Comparison of ENCODE assay signal across 20 cellular contexts in the genomic region with DNA sequence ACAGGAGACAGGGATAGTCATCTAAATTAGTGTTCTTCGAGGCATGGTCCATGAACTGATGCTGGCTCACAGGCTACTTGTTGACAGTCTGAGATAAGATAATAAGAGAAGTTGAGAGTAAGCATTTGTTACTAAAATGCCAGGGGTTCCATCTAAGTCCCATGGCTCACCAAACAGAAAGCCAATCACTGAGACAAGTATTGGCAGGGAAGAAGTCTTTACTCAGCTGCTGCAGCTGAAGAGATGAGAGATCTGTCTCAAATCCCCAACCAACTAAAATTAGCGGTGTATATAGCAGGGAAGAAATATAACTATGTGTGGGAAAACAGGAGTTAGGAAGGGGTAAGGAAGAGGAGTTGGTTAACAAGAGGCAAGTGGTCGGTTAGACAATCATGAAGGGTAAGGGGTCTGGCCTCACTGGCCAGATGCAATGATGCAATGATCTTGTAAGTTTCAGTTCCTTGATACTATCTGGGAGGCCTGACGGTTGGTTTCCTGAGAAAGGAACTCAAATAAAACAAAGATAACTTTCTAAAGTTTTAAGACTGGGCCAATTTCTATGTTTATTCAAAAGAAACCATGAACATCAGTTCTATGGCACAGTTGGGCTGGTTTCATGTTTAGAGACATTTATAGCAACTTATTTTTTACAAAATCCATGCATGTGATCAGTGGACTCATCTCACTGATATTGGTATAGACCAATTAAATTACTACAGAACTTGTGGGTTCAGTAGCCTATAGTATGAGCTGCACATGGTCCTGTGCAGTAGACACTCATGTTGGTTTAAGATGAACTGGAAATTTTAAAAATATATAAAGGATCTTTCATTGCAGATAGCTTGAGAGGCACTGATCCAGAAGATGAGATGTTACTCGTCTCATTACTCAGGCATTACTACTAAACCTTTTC. TPM values are rescaled to one million over a fixed set of nuclear protein-coding genes. Genes with fewer than 3 reads are reported as not detected.
DNase-seq lines count a peak whose midpoint lies in the region; ATAC-seq and TF ChIP-seq lines count a peak whose summit lies in the region.
"Had no signal": no experiment of that assay in that cellular context is flagged by ENCODE, and none has a peak within 500 bp of the region (broad histone marks: within the 10 kb centered on the region; RNA-seq: fewer than 3 reads in every experiment).

No MANE protein-coding gene starts in this region.

- H3K27ac ChIP-seq in PC-9 (no peak overlapping the region), mesodermal cell (ENCODE audit: low read depth, low read length, severe bottlenecking) (peak overlapping the region; percentile 84)
- H3K27ac ChIP-seq: sigmoid colon had no signal

- DNase-seq in PC-9: no peak
- no peak for DNase-seq in H7
- no peak for DNase-seq in C1 segment of cervical spinal cord (lab: John Stamatoyannopoulos, UW)
- DNase-seq: activated CD4-positive, alpha-beta T cell treated with anti-CD3 and anti-CD28 coated beads, Interleukin-2, amount 10 ng/mL, durations not matched to agents 24 days and 14 days; activated naive CD8-positive, alpha-beta T cell treated with anti-CD3 and anti-CD28 coated beads, Interleukin-2, amount 50 U/mL, for 24 hours; activated T-cell treated with anti-CD3 and anti-CD28 coated beads, Interleukin-2, amount 50 U/mL, for 48 hours; CD4-positive, alpha-beta memory T cell; effector memory CD8-positive, alpha-beta T cell; foreskin fibroblast; H9; NCI-H2171 treated with DMSO at 0.1 percent for 48 hours; sigmoid colon; stimulated activated CD4-positive, alpha-beta T cell treated with anti-CD3 and anti-CD28 coated beads, Interleukin-4, amount 100 ng/mL, for 24 hours; T-helper 2 cell; trophoblast cell had no signal

- H3K9me3 ChIP-seq in PC-9 (ENCODE audit: insufficient read depth, low read depth): no peaks in the 10 kb centered on the region
- no peaks in the 10 kb centered on the region for H3K9me3 ChIP-seq in mesodermal cell (ENCODE audit: control insufficient read depth, low read length)
- H3K9me3 ChIP-seq: sigmoid colon had no signal

- H3K27me3 ChIP-seq in PC-9 (ENCODE audit: insufficient read depth, low read depth) (no peaks in the 10 kb centered on the region), H7 (ENCODE audit: control insufficient read depth, insufficient read depth, low read length) (no peaks in the 10 kb centered on the region)
- H3K27me3 ChIP-seq: sigmoid colon had no signal

- H3K4me3 ChIP-seq in PC-9: no peak overlapping the region
- no peak overlapping the region for H3K4me3 ChIP-seq in mesodermal cell (ENCODE audit: extremely low read depth, insufficient read depth, low read length, poor library complexity, severe bottlenecking)
- no peak overlapping the region for H3K4me3 ChIP-seq in H7 (ENCODE audit: insufficient read depth, low read depth, low read length)
- H3K4me3 ChIP-seq: sigmoid colon had no signal

- H3K9me2 ChIP-seq in PC-9 (ENCODE audit: insufficient read depth): no peaks in the 10 kb centered on the region

- ATAC-seq in GM18868 (IDR thresholded peaks at IDR 0.05; ENCODE audit: unreplicated experiment) (peak; percentile 66), HG03342 (IDR thresholded peaks at IDR 0.05; ENCODE audit: unreplicated experiment) (peak; percentile 58), GM21529 (IDR thresholded peaks at IDR 0.05; ENCODE audit: unreplicated experiment) (no peak)
- ATAC-seq: activated naive CD8-positive, alpha-beta T cell treated with anti-CD3 and anti-CD28 coated beads, Interleukin-2, amount 50 U/mL, for 24 hours; effector memory CD8-positive, alpha-beta T cell had no signal

- CTCF ChIA-PET in PC-9 (lab: Charles Lee): interaction anchor here (0.6 kb wide), 1 partner anchor 388 kb away, joined by 3 read pairs; no protein-coding TSS in a partner anchor

- no peaks in the 10 kb centered on the region for H3K79me2 ChIP-seq in PC-9 (ENCODE audit: low read depth)

- H3F3A ChIP-seq in PC-9 (ENCODE audit: insufficient read depth, low read depth): no peaks in the 10 kb centered on the region

- 87 to 95% methylated on average over 2 to 3 of the region's 5 CpGs for WGBS in mesodermal cell (ENCODE audit: insufficient coverage in 2 of 2), 2 experiments

- H3K4me1 ChIP-seq in PC-9 (replicated peaks; ENCODE audit: insufficient read depth) (0 out of 2 replicates have a peak, but pooled peaks cover 6% of the 10 kb centered on the region), mesodermal cell (ENCODE audit: control insufficient read depth, insufficient read depth, low read length, poor library complexity, severe bottlenecking) (no peaks in the 10 kb centered on the region)
- H3K4me1 ChIP-seq: sigmoid colon had no signal

- no peak for TF ChIP-seq CTCF in PC-9 (conservative IDR thresholded peaks at IDR 0.05)

- POLR2A ChIA-PET in PC-9 (lab: Charles Lee; ENCODE audit: unreplicated experiment): no interaction called here

- no TSS peak for BruUV-seq in PC-9 (replicated peaks; lab: Mats Ljungman, UMichigan)

- intact Hi-C loops in PC-9 (cut with micrococcal nuclease; ENCODE audit: unreplicated experiment): no loop called here

- H4K20me1 ChIP-seq in PC-9 (ENCODE audit: insufficient read depth): no peaks in the 10 kb centered on the region

- H3K36me3 ChIP-seq in PC-9 (ENCODE audit: low read depth) (no peaks in the 10 kb centered on the region), mesodermal cell (ENCODE audit: control insufficient read depth, insufficient read depth, low read length) (no peaks in the 10 kb centered on the region), H7 (replicated peaks; ENCODE audit: control insufficient read depth, insufficient read depth, low read length) (no peaks in the 10 kb centered on the region)
- H3K36me3 ChIP-seq: sigmoid colon had no signal

- H2AFZ ChIP-seq in PC-9: peak overlapping the region; percentile 14; the same call in 1 of the 2 replicates

- no peak overlapping the region for H3K4me2 ChIP-seq in PC-9

RNA-seq across cellular contexts. Expression of gene HEBP2, which starts 9.9 kb away (rescaled TPM):
- 41.0 and 55.0 TPM in 2 replicates for total RNA-seq in PC-9 (2021)
- polyA plus RNA-seq in mesodermal cell (2013, experiment 1 of 2): 58.9 TPM
- polyA plus RNA-seq in mesodermal cell (2013, experiment 2 of 2): 65.5 TPM
- 48.1 and 60.2 TPM in 2 replicates for total RNA-seq in H7 (2014; rRNA removed; shearing (Covaris generic))

RNA-seq across cellular contexts. Expression of gene SMIM28, which starts 16.4 kb away (rescaled TPM):
- not detected in 2 replicates for total RNA-seq in PC-9 (2021)
- not detected for polyA plus RNA-seq in mesodermal cell (2013, experiment 1 of 2)
- not detected for polyA plus RNA-seq in mesodermal cell (2013, experiment 2 of 2)
- 0.35 TPM in 1 of 2 replicates, not detected in the other for total RNA-seq in H7 (2014; rRNA removed; shearing (Covaris generic))
- total RNA-seq: activated CD4-positive, alpha-beta T cell treated with anti-CD3 and anti-CD28 coated beads, Interleukin-2, amount 10 ng/mL, durations not matched to agents 24 days and 14 days; CD4-positive, alpha-beta memory T cell; H9; LHCN-M2 had no signal
- polyA plus RNA-seq: CD4-positive, alpha-beta memory T cell had no signal
